ENCODE assay signal across 28 cellular contexts in the genomic region with DNA sequence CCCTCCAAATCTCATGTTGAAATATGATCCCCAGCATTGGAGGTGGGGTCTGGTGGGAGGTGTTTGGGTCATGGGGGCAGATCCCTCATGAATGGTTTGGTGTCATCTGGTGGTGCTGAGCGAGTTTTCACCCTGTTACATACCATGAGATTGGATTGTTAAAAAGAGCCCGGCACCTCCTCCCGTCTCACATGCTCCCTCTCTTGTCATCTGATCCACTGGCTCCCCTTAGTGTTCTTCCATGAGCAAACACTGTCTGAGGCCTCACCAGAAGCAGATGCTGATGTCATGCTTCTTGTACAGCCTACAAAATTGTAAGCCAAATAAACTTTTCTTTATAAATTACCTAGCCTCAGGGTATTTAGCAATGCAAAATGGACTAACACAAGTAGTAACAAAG.
A peak's percentile ranks its signal among the peaks of the same experiment; 100 is the strongest.
DNase-seq lines count a peak whose midpoint lies in the region; ATAC-seq and TF ChIP-seq lines count a peak whose summit lies in the region.
"Had no signal": no experiment of that assay in that cellular context is flagged by ENCODE, and none has a peak within 500 bp of the region (broad histone marks: within the 10 kb centered on the region; RNA-seq: fewer than 3 reads in every experiment).

No MANE protein-coding gene starts in this region.

- no peak overlapping the region for H3K4me3 Mint-ChIP-seq in WTC11
- H3K4me3 Mint-ChIP-seq: activated T-helper 17 cell treated with anti-CD3 and anti-CD28 coated beads, Interleukin-2, amount 50 U/mL, for 72 hours; B cell; memory B cell had no signal

- no peak overlapping the region for H2AK5ac ChIP-seq in mesendoderm (ENCODE audit: low read length)

- no peak overlapping the region for H2AFZ ChIP-seq in Karpas-422 (ENCODE audit: low read length)

- CTCF ChIA-PET in WTC11 (lab: Charles Lee), result no interaction called here

- POLR2A ChIA-PET in WTC11 (lab: Charles Lee), result no interaction called here

- no peaks in the 10 kb centered on the region for H4K20me1 ChIP-seq in Karpas-422 (ENCODE audit: insufficient read depth, low read depth, low read length)

- H3K56ac ChIP-seq in mesendoderm (ENCODE audit: low read length), result no peak overlapping the region

- H3K27ac Mint-ChIP-seq in WTC11, result no peak overlapping the region
- H3K27ac Mint-ChIP-seq: activated naive CD4-positive, alpha-beta T cell treated with anti-CD3 and anti-CD28 coated beads, Interleukin-2, amount 50 U/mL, for 72 hours; activated T-helper 17 cell treated with anti-CD3 and anti-CD28 coated beads, Interleukin-2, amount 50 U/mL, for 72 hours; B cell; memory B cell had no signal

- H2BK5ac ChIP-seq in mesendoderm (ENCODE audit: low read length), result no peak overlapping the region

- H2BK15ac ChIP-seq in mesendoderm (replicated peaks; ENCODE audit: low read depth), result no peak overlapping the region

- peaks cover 19% of the 10 kb centered on the region for H3K9me3 Mint-ChIP-seq in WTC11

- H3K9me2 ChIP-seq in Karpas-422 (replicated peaks; ENCODE audit: insufficient read depth, low read length), result no peaks in the 10 kb centered on the region

- H3K23ac ChIP-seq in mesendoderm (ENCODE audit: low read length), result no peak overlapping the region

- no peak overlapping the region for H4K8ac ChIP-seq in mesendoderm (ENCODE audit: low read depth, low read length)

- no peak overlapping the region for H2BK120ac ChIP-seq in mesendoderm (ENCODE audit: low read depth, low read length)

- H3K4me1 ChIP-seq in Karpas-422 (ENCODE audit: low read length) (no peaks in the 10 kb centered on the region), mesendoderm (ENCODE audit: control insufficient read depth, low read depth, low read length) (no peaks in the 10 kb centered on the region)
- H3K4me1 ChIP-seq: psoas muscle, stomach, tibial artery had no signal

- TF ChIP-seq CTCF in WTC11 (IDR thresholded peaks at IDR 0.05), result no peak

- H3K9me3 ChIP-seq in Karpas-422 (ENCODE audit: low read length), result no peaks in the 10 kb centered on the region
- H3K9me3 ChIP-seq: neutrophil had no signal

- peak; percentile 100 for ATAC-seq in WTC11
- ATAC-seq in GM21526 (IDR thresholded peaks at IDR 0.05; ENCODE audit: low FRiP score, unreplicated experiment), result no peak
- no peak for ATAC-seq in HG02759 (IDR thresholded peaks at IDR 0.05; ENCODE audit: unreplicated experiment)
- ATAC-seq: activated naive CD4-positive, alpha-beta T cell treated with anti-CD3 and anti-CD28 coated beads, Interleukin-2, amount 50 U/mL, for 72 hours; activated T-helper 17 cell treated with anti-CD3 and anti-CD28 coated beads, Interleukin-2, amount 50 U/mL, for 72 hours; psoas muscle; SK-N-SH treated with all-trans-retinoic acid at 6 μM for 48 hours had no signal

- no peak overlapping the region for H4K5ac ChIP-seq in mesendoderm (ENCODE audit: low read length)

- H3K36me3 ChIP-seq in Karpas-422 (ENCODE audit: insufficient read depth, low read length) (no peaks in the 10 kb centered on the region), mesendoderm (ENCODE audit: control insufficient read depth, insufficient read depth, low read length) (no peaks in the 10 kb centered on the region)
- H3K36me3 ChIP-seq: HAP-1, neutrophil, stomach, tibial artery had no signal

- H3K36me3 Mint-ChIP-seq in WTC11, result peaks cover 5% of the 10 kb centered on the region

- no peak overlapping the region for H3K4ac ChIP-seq in mesendoderm (ENCODE audit: low read depth, low read length)

- H3K4me1 Mint-ChIP-seq in WTC11, result peaks cover 7% of the 10 kb centered on the region
- H3K4me1 Mint-ChIP-seq: activated T-helper 17 cell treated with anti-CD3 and anti-CD28 coated beads, Interleukin-2, amount 50 U/mL, for 72 hours; B cell; memory B cell had no signal

- H3K4me3 ChIP-seq in Karpas-422 (ENCODE audit: low read length), result no peak overlapping the region
- no peak overlapping the region for H3K4me3 ChIP-seq in mesendoderm (ENCODE audit: low read length)
- H3K4me3 ChIP-seq: coronary artery, HAP-1, psoas muscle, stomach, tibial artery had no signal

- no peak overlapping the region for H3K18ac ChIP-seq in mesendoderm (ENCODE audit: low read length)

- WGBS in mesendoderm (ENCODE audit: extremely low coverage, insufficient coverage, low lambda C conversion rate), result no CpG with 5 or more reads among the region's 3 CpGs

- no peaks in the 10 kb centered on the region for H3K79me2 ChIP-seq in Karpas-422 (ENCODE audit: low read length)
- no peaks in the 10 kb centered on the region for H3K79me2 ChIP-seq in mesendoderm (ENCODE audit: control insufficient read depth, insufficient read depth, low read length)

- H3K27me3 ChIP-seq in Karpas-422 (ENCODE audit: low read length) (no peaks in the 10 kb centered on the region), mesendoderm (ENCODE audit: insufficient read depth, low read length, poor library complexity) (no peaks in the 10 kb centered on the region)
- H3K27me3 ChIP-seq: neutrophil, stomach, tibial artery had no signal

- DNase-seq in DMS53 (lab: John Stamatoyannopoulos, UW) (peak; percentile 48), DMS53 treated with DMSO at 0.1 percent for 48 hours (lab: John Stamatoyannopoulos, UW; ENCODE audit: unreplicated experiment) (no peak), Karpas-422 (peak; percentile 66), WTC11 (ENCODE audit: low spot score) (peak; percentile 39), mesendoderm (peak; percentile 89), T-helper 2 cell (no peak)
- DNase-seq: 8988T; activated CD4-positive, alpha-beta T cell treated with anti-CD3 and anti-CD28 coated beads, Interleukin-2, amount 50 U/mL, for 4 hours; activated CD4-positive, CD25-positive, alpha-beta regulatory T cell; activated CD8-positive, alpha-beta memory T cell treated with anti-CD3 and anti-CD28 coated beads, Interleukin-2, amount 50 U/mL, for 4 hours; anterior cingulate cortex; NCI-H1105; NCI-H510A treated with DMSO at 0.1 percent for 48 hours; psoas muscle; stimulated activated CD8-positive, alpha-beta memory T cell treated with anti-CD3 and anti-CD28 coated beads, Interleukin-4, amount 100 ng/mL, for 48 hours; stomach; tibial artery had no signal

- no peak overlapping the region for H3K9ac ChIP-seq in Karpas-422 (ENCODE audit: low read length)
- no peak overlapping the region for H3K9ac ChIP-seq in mesendoderm (ENCODE audit: low read length)

- no peak overlapping the region for H3K4me2 ChIP-seq in Karpas-422 (ENCODE audit: low read depth, low read length, poor library complexity, severe bottlenecking)
- H3K4me2 ChIP-seq in mesendoderm (ENCODE audit: low read length), result no peak overlapping the region

- H3K79me1 ChIP-seq in mesendoderm (ENCODE audit: low read length), result no peaks in the 10 kb centered on the region

- no peak overlapping the region for H3K27ac ChIP-seq in Karpas-422 (ENCODE audit: low read length)
- H3K27ac ChIP-seq in mesendoderm (ENCODE audit: low read depth, low read length), result no peak overlapping the region
- H3K27ac ChIP-seq: coronary artery, HL-60, neutrophil, psoas muscle, stomach, tibial artery had no signal

- H3K27me3 Mint-ChIP-seq in WTC11 (ENCODE audit: low read depth), result no peaks in the 10 kb centered on the region
- H3K27me3 Mint-ChIP-seq: activated T-helper 17 cell treated with anti-CD3 and anti-CD28 coated beads, Interleukin-2, amount 50 U/mL, for 72 hours; B cell; memory B cell had no signal

TF ChIP-seq in WTC11, 78 proteins besides CTCF, POLR2A, EP300 and RAD21:
- TF ChIP-seq, protein P1, sequence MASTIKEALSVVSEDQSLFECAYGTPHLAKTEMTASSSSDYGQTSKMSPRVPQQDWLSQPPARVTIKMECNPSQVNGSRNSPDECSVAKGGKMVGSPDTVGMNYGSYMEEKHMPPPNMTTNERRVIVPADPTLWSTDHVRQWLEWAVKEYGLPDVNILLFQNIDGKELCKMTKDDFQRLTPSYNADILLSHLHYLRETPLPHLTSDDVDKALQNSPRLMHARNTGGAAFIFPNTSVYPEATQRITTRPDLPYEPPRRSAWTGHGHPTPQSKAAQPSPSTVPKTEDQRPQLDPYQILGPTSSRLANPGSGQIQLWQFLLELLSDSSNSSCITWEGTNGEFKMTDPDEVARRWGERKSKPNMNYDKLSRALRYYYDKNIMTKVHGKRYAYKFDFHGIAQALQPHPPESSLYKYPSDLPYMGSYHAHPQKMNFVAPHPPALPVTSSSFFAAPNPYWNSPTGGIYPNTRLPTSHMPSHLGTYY (CRISPR knock-in tag; IDR thresholded peaks at IDR 0.05), result no peak
- TF ChIP-seq MAX (CRISPR knock-in tag; IDR thresholded peaks at IDR 0.05), result no peak
- TF ChIP-seq USF2 (CRISPR knock-in tag; IDR thresholded peaks at IDR 0.05), result peak; percentile 57; the same call in 1 of the 2 replicates

Comparison
In these comparisons a context has a peak if more than half of its experiments do, and no peak if none do; other contexts are left out.
1. DNase-seq: peak in DMS53 (single experiment), Karpas-422 (single experiment), WTC11 (single experiment) and mesendoderm (single experiment); none in DMS53 treated with DMSO at 0.1 percent for 48 hours (single experiment) and T-helper 2 cell (0 of 5).